In genomic region chr10:123934846-123935245, GRCh38 we compare ENCODE assay signal across 21 cellular contexts. TPM values are rescaled to one million over a fixed set of nuclear protein-coding genes. Genes with fewer than 3 reads are reported as not detected.
"Had no signal": no experiment of that assay in that cellular context is flagged by ENCODE, and none has a peak within 500 bp of the region (broad histone marks: within the 10 kb centered on the region; RNA-seq: fewer than 3 reads in every experiment).

No MANE protein-coding gene starts in this region.

- H3K4me1 Mint-ChIP-seq: activated CD8-positive, alpha-beta memory T cell treated with anti-CD3 and anti-CD28 coated beads, Interleukin-2, amount 10 ng/mL, durations not matched to agents 7 days and 5 days had no signal

- H3K4me1 ChIP-seq: adrenal gland, colonic mucosa had no signal

- H3K27ac ChIP-seq: adrenal gland, colonic mucosa had no signal

- H3K36me3 Mint-ChIP-seq: activated CD8-positive, alpha-beta memory T cell treated with anti-CD3 and anti-CD28 coated beads, Interleukin-2, amount 10 ng/mL, durations not matched to agents 7 days and 5 days had no signal

- DNase-seq: activated CD4-positive, alpha-beta T cell treated with anti-CD3 and anti-CD28 coated beads for 4 hours; activated CD8-positive, alpha-beta memory T cell treated with anti-CD3 and anti-CD28 coated beads, Interleukin-2, amount 10 ng/mL, durations not matched to agents 7 days and 5 days; activated effector memory CD4-positive, alpha-beta T cell treated with Interleukin-2 at 50 U/mL for 16 hours; activated naive CD4-positive, alpha-beta T cell; activated T-cell treated with anti-CD3 and anti-CD28 coated beads, Interleukin-2, amount 50 U/mL, for 24 hours; adrenal gland; anterior cingulate cortex; caudate nucleus; colonic mucosa; Karpas-422; MM.1S; NCI-H1105 treated with DMSO at 0.1 percent for 48 hours; NCI-H1436 treated with DMSO at 0.1 percent for 48 hours; NCI-H187; NCI-H2081; NCI-H524; SIG-M5 had no signal

- H3K27ac Mint-ChIP-seq: activated CD8-positive, alpha-beta memory T cell treated with anti-CD3 and anti-CD28 coated beads, Interleukin-2, amount 10 ng/mL, durations not matched to agents 7 days and 5 days; activated naive CD8-positive, alpha-beta T cell; activated T-cell treated with anti-CD3 and anti-CD28 coated beads, Interleukin-2, amount 50 U/mL, for 24 hours; activated T-helper 1 cell treated with anti-CD3 and anti-CD28 coated beads, Interleukin-12 subunit alpha, Interleukin-12 subunit beta, Interleukin-2, Interleukin-4 antibody, amounts not matched to agents 30 ng/mL and 10 ng/mL and 1 ng/mL, durations not matched to agents 14 hours and 24 hours and 36 hours had no signal

- H3K27me3 ChIP-seq: adrenal gland, colonic mucosa had no signal

- H3K4me3 Mint-ChIP-seq: activated CD8-positive, alpha-beta memory T cell treated with anti-CD3 and anti-CD28 coated beads, Interleukin-2, amount 10 ng/mL, durations not matched to agents 7 days and 5 days; activated naive CD8-positive, alpha-beta T cell; activated T-cell treated with anti-CD3 and anti-CD28 coated beads, Interleukin-2, amount 50 U/mL, for 24 hours; activated T-helper 1 cell treated with anti-CD3 and anti-CD28 coated beads, Interleukin-12 subunit alpha, Interleukin-12 subunit beta, Interleukin-2, Interleukin-4 antibody, amounts not matched to agents 30 ng/mL and 10 ng/mL and 1 ng/mL, durations not matched to agents 14 hours and 24 hours and 36 hours had no signal

- ATAC-seq: activated CD4-positive, CD25-positive, alpha-beta regulatory T cell treated with anti-CD3 and anti-CD28 coated beads, Interleukin-2, amount 50 U/mL, for 24 hours; activated CD8-positive, alpha-beta memory T cell treated with anti-CD3 and anti-CD28 coated beads, Interleukin-2, amount 10 ng/mL, durations not matched to agents 7 days and 5 days had no signal

- H3K9me3 ChIP-seq: adrenal gland, colonic mucosa had no signal

- H3K36me3 ChIP-seq: adrenal gland, colonic mucosa had no signal

- H3K27me3 Mint-ChIP-seq: activated CD8-positive, alpha-beta memory T cell treated with anti-CD3 and anti-CD28 coated beads, Interleukin-2, amount 10 ng/mL, durations not matched to agents 7 days and 5 days had no signal

- H3K4me3 ChIP-seq: adrenal gland, colonic mucosa had no signal

RNA-seq across cellular contexts. Expression of gene CPXM2, which starts 43.2 kb away (rescaled TPM):
- total RNA-seq: activated CD8-positive, alpha-beta memory T cell treated with anti-CD3 and anti-CD28 coated beads, Interleukin-2, amount 10 ng/mL, durations not matched to agents 7 days and 5 days; activated T-helper 1 cell treated with anti-CD3 and anti-CD28 coated beads, Interleukin-12 subunit alpha, Interleukin-12 subunit beta, Interleukin-2, Interleukin-4 antibody, amounts not matched to agents 30 ng/mL and 10 ng/mL and 1 ng/mL, durations not matched to agents 14 hours and 24 hours and 36 hours; T-helper 2 cell treated with Interferon-gamma antibody and Interleukin-4, amounts not matched to agents 100 ng/mL and 5 ng/mL, for 36 hours had no signal
